ENCODE assay signal across 18 cellular contexts in the genomic region with DNA sequence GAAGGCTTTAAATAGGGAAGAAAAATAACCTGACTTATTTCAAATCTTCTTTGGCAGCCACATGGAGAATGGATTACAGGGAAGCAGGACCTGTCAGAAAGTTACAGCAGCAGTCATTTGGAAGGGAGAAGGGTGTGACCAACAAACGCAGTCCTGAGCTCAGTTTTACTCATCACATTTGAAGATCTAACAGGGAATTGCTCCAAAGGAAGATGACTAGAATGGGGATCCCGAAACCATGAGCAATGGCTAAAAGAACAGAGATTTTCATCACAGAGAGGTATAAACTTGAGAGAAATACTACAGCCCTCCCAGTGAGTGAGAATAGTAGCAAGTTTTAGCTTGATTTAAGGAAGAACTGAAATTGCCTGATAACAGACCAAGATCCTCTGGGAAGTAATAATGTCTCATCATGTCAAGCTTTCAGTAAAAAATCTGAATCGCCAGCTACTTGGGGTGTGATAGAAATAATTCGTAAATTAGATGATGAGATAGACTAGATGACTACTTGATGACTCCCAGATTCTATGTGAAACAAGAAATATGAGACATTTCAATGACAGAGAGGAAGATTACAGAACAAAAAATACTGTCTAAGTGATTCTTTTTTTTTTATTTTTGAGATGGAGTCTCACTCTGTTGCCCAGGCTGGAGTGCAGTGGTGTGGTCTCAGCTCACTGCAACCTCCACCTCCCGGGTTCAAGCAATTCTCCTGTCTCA. TPM values are rescaled to one million over a fixed set of nuclear protein-coding genes. Genes with fewer than 3 reads are reported as not detected.
DNase-seq lines count a peak whose midpoint lies in the region; ATAC-seq, FAIRE-seq and TF ChIP-seq lines count a peak whose summit lies in the region.
"Had no signal": no experiment of that assay in that cellular context is flagged by ENCODE, and none has a peak within 500 bp of the region (broad histone marks: within the 10 kb centered on the region; RNA-seq: fewer than 3 reads in every experiment).

No MANE protein-coding gene starts in this region.

- no peak for DNase-seq in activated CD8-positive, alpha-beta T cell treated with anti-CD3 and anti-CD28 coated beads for 36 hours
- DNase-seq in activated CD8-positive, alpha-beta T cell treated with anti-CD3 and anti-CD28 coated beads, Interleukin-2, amount 10 ng/mL, durations not matched to agents 7 days and 5 days: no peak
- no peak for DNase-seq in H54 (ENCODE audit: insufficient read length, low spot score)
- peak; percentile 7 for DNase-seq in amniotic epithelial cell (ENCODE audit: low read depth)
- no peak for DNase-seq in natural killer cell treated with Interleukin-12 subunit alpha and Interleukin-12 subunit beta and Interleukin-15 and Interleukin-18, amount 100 ng/mL, for 72 hours (ENCODE audit: low spot score)
- no peak for DNase-seq in Kasumi-1 (lab: John Stamatoyannopoulos, UW)
- no peak for DNase-seq in effector CD4-positive, alpha-beta T cell
- DNase-seq: ACHN; activated CD4-positive, alpha-beta T cell treated with anti-CD3 and anti-CD28 coated beads for 4 hours; KBM-7; NCI-H1436; NCI-H226; posterior cingulate gyrus had no signal

- TF ChIP-seq CTCF in activated CD8-positive, alpha-beta T cell treated with anti-CD3 and anti-CD28 coated beads for 36 hours (IDR thresholded peaks at IDR 0.05): no peak

- peak overlapping the region; percentile 58 for H3K27ac Mint-ChIP-seq in activated CD8-positive, alpha-beta T cell treated with anti-CD3 and anti-CD28 coated beads for 36 hours
- H3K27ac Mint-ChIP-seq in activated CD8-positive, alpha-beta T cell treated with anti-CD3 and anti-CD28 coated beads, Interleukin-2, amount 10 ng/mL, durations not matched to agents 7 days and 5 days: no peak overlapping the region
- peak overlapping the region; percentile 45 to 54 for H3K27ac Mint-ChIP-seq in natural killer cell treated with Interleukin-12 subunit alpha and Interleukin-12 subunit beta and Interleukin-15 and Interleukin-18, amount 100 ng/mL, for 72 hours
- H3K27ac Mint-ChIP-seq: brain, type B pancreatic cell had no signal

- ATAC-seq in activated CD8-positive, alpha-beta T cell treated with anti-CD3 and anti-CD28 coated beads for 36 hours: no peak
- ATAC-seq in activated CD8-positive, alpha-beta T cell treated with anti-CD3 and anti-CD28 coated beads, Interleukin-2, amount 10 ng/mL, durations not matched to agents 7 days and 5 days: no peak
- peak in 1 of 2 donors; percentile 46 for ATAC-seq in natural killer cell treated with Interleukin-12 subunit alpha and Interleukin-12 subunit beta and Interleukin-15 and Interleukin-18, amount 100 ng/mL, for 72 hours
- ATAC-seq in GM18498 (IDR thresholded peaks at IDR 0.05; ENCODE audit: unreplicated experiment): no peak
- ATAC-seq: left lobe of liver had no signal

- TF ChIP-seq POLR2A in H54 (IDR thresholded peaks at IDR 0.05; ENCODE audit: low read depth, low read length): no peak

- CTCF ChIA-PET in activated CD8-positive, alpha-beta T cell treated with anti-CD3 and anti-CD28 coated beads for 36 hours (lab: Charles Lee): interaction anchor here (1.2 kb wide), 1 partner anchor 48 kb away, joined by 4 read pairs; no protein-coding TSS in a partner anchor
- CTCF ChIA-PET in activated CD8-positive, alpha-beta T cell treated with anti-CD3 and anti-CD28 coated beads, Interleukin-2, amount 10 ng/mL, durations not matched to agents 7 days and 5 days (lab: Charles Lee): interaction anchor here (0.6 to 1.2 kb wide), 6 partner anchors 16 to 516 kb away, joined by 3 to 4 read pairs (median 3); partner anchors contain the start of genes CIP2A and DZIP3

- peaks cover 89% of the 10 kb centered on the region for H3K4me1 Mint-ChIP-seq in activated CD8-positive, alpha-beta T cell treated with anti-CD3 and anti-CD28 coated beads for 36 hours (ENCODE audit: low read depth)
- H3K4me1 Mint-ChIP-seq in activated CD8-positive, alpha-beta T cell treated with anti-CD3 and anti-CD28 coated beads, Interleukin-2, amount 10 ng/mL, durations not matched to agents 7 days and 5 days (ENCODE audit: low read depth): peaks cover 63% of the 10 kb centered on the region
- H3K4me1 Mint-ChIP-seq in natural killer cell treated with Interleukin-12 subunit alpha and Interleukin-12 subunit beta and Interleukin-15 and Interleukin-18, amount 100 ng/mL, for 72 hours (ENCODE audit: low read depth in 2 of 2): peaks cover 65 to 72% of the 10 kb centered on the region in 2 donors
- H3K4me1 Mint-ChIP-seq: brain had no signal

- FAIRE-seq in H54 (lab: Jason Lieb, UNC): peak; percentile 68
- FAIRE-seq: D721Med had no signal

- no peak overlapping the region for H3K4me3 Mint-ChIP-seq in activated CD8-positive, alpha-beta T cell treated with anti-CD3 and anti-CD28 coated beads for 36 hours
- H3K4me3 Mint-ChIP-seq in activated CD8-positive, alpha-beta T cell treated with anti-CD3 and anti-CD28 coated beads, Interleukin-2, amount 10 ng/mL, durations not matched to agents 7 days and 5 days: no peak overlapping the region
- H3K4me3 Mint-ChIP-seq in natural killer cell treated with Interleukin-12 subunit alpha and Interleukin-12 subunit beta and Interleukin-15 and Interleukin-18, amount 100 ng/mL, for 72 hours: peak overlapping the region; percentile 16
- H3K4me3 Mint-ChIP-seq: brain, type B pancreatic cell had no signal

- intact Hi-C loops in activated CD8-positive, alpha-beta T cell treated with anti-CD3 and anti-CD28 coated beads for 36 hours (cut with micrococcal nuclease): no loop called here

- peaks cover 72% of the 10 kb centered on the region for H3K36me3 Mint-ChIP-seq in activated CD8-positive, alpha-beta T cell treated with anti-CD3 and anti-CD28 coated beads for 36 hours (ENCODE audit: low read depth)
- peaks cover 71% of the 10 kb centered on the region for H3K36me3 Mint-ChIP-seq in activated CD8-positive, alpha-beta T cell treated with anti-CD3 and anti-CD28 coated beads, Interleukin-2, amount 10 ng/mL, durations not matched to agents 7 days and 5 days (ENCODE audit: low read depth)
- H3K36me3 Mint-ChIP-seq in natural killer cell treated with Interleukin-12 subunit alpha and Interleukin-12 subunit beta and Interleukin-15 and Interleukin-18, amount 100 ng/mL, for 72 hours: peaks cover 41% of the 10 kb centered on the region

- no peaks in the 10 kb centered on the region for H3K9me3 Mint-ChIP-seq in activated CD8-positive, alpha-beta T cell treated with anti-CD3 and anti-CD28 coated beads for 36 hours
- H3K9me3 Mint-ChIP-seq in activated CD8-positive, alpha-beta T cell treated with anti-CD3 and anti-CD28 coated beads, Interleukin-2, amount 10 ng/mL, durations not matched to agents 7 days and 5 days (ENCODE audit: insufficient read depth): no peaks in the 10 kb centered on the region
- H3K9me3 Mint-ChIP-seq in natural killer cell treated with Interleukin-12 subunit alpha and Interleukin-12 subunit beta and Interleukin-15 and Interleukin-18, amount 100 ng/mL, for 72 hours: no peaks in the 10 kb centered on the region
- H3K9me3 Mint-ChIP-seq: brain, type B pancreatic cell had no signal

- POLR2A ChIA-PET in activated CD8-positive, alpha-beta T cell treated with anti-CD3 and anti-CD28 coated beads for 36 hours (lab: Charles Lee): interaction anchor here (0.6 to 1.5 kb wide), 5 partner anchors 27 to 77 kb away, joined by 3 to 4 read pairs (median 3); no protein-coding TSS in a partner anchor
- POLR2A ChIA-PET in activated CD8-positive, alpha-beta T cell treated with anti-CD3 and anti-CD28 coated beads, Interleukin-2, amount 10 ng/mL, durations not matched to agents 7 days and 5 days (lab: Charles Lee): no interaction called here

- H3K27me3 Mint-ChIP-seq in activated CD8-positive, alpha-beta T cell treated with anti-CD3 and anti-CD28 coated beads for 36 hours: no peaks in the 10 kb centered on the region
- H3K27me3 Mint-ChIP-seq in activated CD8-positive, alpha-beta T cell treated with anti-CD3 and anti-CD28 coated beads, Interleukin-2, amount 10 ng/mL, durations not matched to agents 7 days and 5 days (ENCODE audit: low read depth): no peaks in the 10 kb centered on the region
- H3K27me3 Mint-ChIP-seq in natural killer cell treated with Interleukin-12 subunit alpha and Interleukin-12 subunit beta and Interleukin-15 and Interleukin-18, amount 100 ng/mL, for 72 hours: no peaks in the 10 kb centered on the region
- H3K27me3 Mint-ChIP-seq: brain, type B pancreatic cell had no signal

RNA-seq across cellular contexts. Expression of gene CD47, which starts 17.0 kb away (rescaled TPM):
- total RNA-seq in activated CD8-positive, alpha-beta T cell treated with anti-CD3 and anti-CD28 coated beads for 36 hours: 10 to 100 TPM; 88.7 to 91.6 TPM
- 100 to 1,000 TPM; 136 to 137 TPM for total RNA-seq in activated CD8-positive, alpha-beta T cell treated with anti-CD3 and anti-CD28 coated beads, Interleukin-2, amount 10 ng/mL, durations not matched to agents 7 days and 5 days
- 100 to 1,000 TPM in 1 of 2 donors, 10 to 100 TPM in 1; 82.6 to 113 TPM for total RNA-seq in natural killer cell treated with Interleukin-12 subunit alpha and Interleukin-12 subunit beta and Interleukin-15 and Interleukin-18, amount 100 ng/mL, for 72 hours
